Comparison of ENCODE assay signal across 18 cellular contexts in genomic region chr13:97233499-97233898, GRCh38.
"Had no signal": no experiment of that assay in that cellular context is flagged by ENCODE, and none has a peak within 500 bp of the region (broad histone marks: within the 10 kb centered on the region; RNA-seq: fewer than 3 reads in every experiment).

No MANE protein-coding gene starts in this region.

- H3K27me3 Mint-ChIP-seq: activated naive CD8-positive, alpha-beta T cell treated with anti-CD3 and anti-CD28 coated beads for 36 hours; brain; central memory CD8-positive, alpha-beta T cell; stimulated activated memory B cell treated with anti-CD40 and anti-IgM and Interleukin-4, amounts not matched to agents 10 μg/mL and 1 μg/mL and 100 μg/mL, for 72 hours had no signal

- H3K4me3 ChIP-seq: SJSA1, upper lobe of right lung had no signal

- DNase-seq: activated CD4-positive, alpha-beta T cell treated with anti-CD3 and anti-CD28 coated beads for 48 hours; activated CD8-positive, alpha-beta memory T cell treated with anti-CD3 and anti-CD28 coated beads, Interleukin-2, amount 50 U/mL, for 4 hours; activated CD8-positive, alpha-beta T cell treated with anti-CD3 and anti-CD28 coated beads, Interleukin-2, amount 10 ng/mL, durations not matched to agents 7 days and 5 days; activated naive CD8-positive, alpha-beta T cell treated with anti-CD3 and anti-CD28 coated beads for 36 hours; cortex of kidney; effector CD8-positive, alpha-beta T cell; foreskin melanocyte; head of caudate nucleus; immature natural killer cell; mammary epithelial cell; stimulated activated CD4-positive, alpha-beta T cell treated with anti-CD3 and anti-CD28 coated beads, Interleukin-2, amount 100 ng/mL, for 48 hours; upper lobe of right lung had no signal

- H3K36me3 Mint-ChIP-seq: WTC11 had no signal

- H3K4me3 Mint-ChIP-seq: activated CD8-positive, alpha-beta T cell treated with anti-CD3 and anti-CD28 coated beads, Interleukin-2, amount 10 ng/mL, durations not matched to agents 7 days and 5 days; activated naive CD8-positive, alpha-beta T cell treated with anti-CD3 and anti-CD28 coated beads for 36 hours; brain; central memory CD8-positive, alpha-beta T cell; immature natural killer cell; stimulated activated memory B cell treated with anti-CD40 and anti-IgM and Interleukin-4, amounts not matched to agents 10 μg/mL and 1 μg/mL and 100 μg/mL, for 72 hours; WTC11 had no signal

- H3K27ac Mint-ChIP-seq: activated CD8-positive, alpha-beta T cell treated with anti-CD3 and anti-CD28 coated beads, Interleukin-2, amount 10 ng/mL, durations not matched to agents 7 days and 5 days; activated naive CD8-positive, alpha-beta T cell treated with anti-CD3 and anti-CD28 coated beads for 36 hours; brain; immature natural killer cell; stimulated activated memory B cell treated with anti-CD40 and anti-IgM and Interleukin-4, amounts not matched to agents 10 μg/mL and 1 μg/mL and 100 μg/mL, for 72 hours; WTC11 had no signal

- H3K9me3 ChIP-seq: SJSA1, upper lobe of right lung had no signal

- H3K27ac ChIP-seq: parathyroid adenoma, SJSA1, upper lobe of right lung had no signal

- H3K9ac ChIP-seq: parathyroid adenoma had no signal

- H3K4me1 ChIP-seq: SJSA1 had no signal

- H2AFZ ChIP-seq: parathyroid adenoma had no signal

- H3K9me3 Mint-ChIP-seq: activated naive CD8-positive, alpha-beta T cell treated with anti-CD3 and anti-CD28 coated beads for 36 hours; central memory CD8-positive, alpha-beta T cell; immature natural killer cell; stimulated activated memory B cell treated with anti-CD40 and anti-IgM and Interleukin-4, amounts not matched to agents 10 μg/mL and 1 μg/mL and 100 μg/mL, for 72 hours; WTC11 had no signal

- H3K27me3 ChIP-seq: SJSA1, upper lobe of right lung had no signal

- ATAC-seq: activated CD8-positive, alpha-beta T cell treated with anti-CD3 and anti-CD28 coated beads, Interleukin-2, amount 10 ng/mL, durations not matched to agents 7 days and 5 days; stimulated activated memory B cell treated with anti-CD40 and anti-IgM and Interleukin-4, amounts not matched to agents 10 μg/mL and 1 μg/mL and 100 μg/mL, for 72 hours; upper lobe of right lung; WTC11 had no signal
